Comparison of ENCODE assay signal across 8 cellular contexts in genomic region chr10:3784510-3785250, GRCh38. TPM values are rescaled to one million over a fixed set of nuclear protein-coding genes. Genes with fewer than 3 reads are reported as not detected.
DNase-seq lines count a peak whose midpoint lies in the region; ATAC-seq and TF ChIP-seq lines count a peak whose summit lies in the region.

TSS of gene KLF6 (minus strand) at chr10:3785209. CDS start at chr10:3785014, 195 bp downstream.

- H3K4me1 Mint-ChIP-seq in WTC11, result peaks cover 43% of the 10 kb centered on the region
- peaks cover 32 to 57% (median 38%) of the 10 kb centered on the region in 4 donors for H3K4me1 Mint-ChIP-seq in naive thymus-derived CD8-positive, alpha-beta T cell

- peak; percentile 45 for DNase-seq in Ammon's horn (ENCODE audit: low spot score)
- no peak for DNase-seq in WTC11 (ENCODE audit: low spot score)
- peak; percentile 20 for DNase-seq in fibroblast of mammary gland (ENCODE audit: low read depth)
- peak in 4 of 10 donors; percentile 35 to 45 (median 43) for DNase-seq in naive thymus-derived CD8-positive, alpha-beta T cell
- DNase-seq in pons (ENCODE audit: low spot score), result no peak
- no peak for DNase-seq in NCI-H2081 treated with DMSO at 0.1 percent for 48 hours (lab: John Stamatoyannopoulos, UW)

- H3K4me3 ChIP-seq in fibroblast of mammary gland (ENCODE audit: control insufficient read depth, low read depth, low read length), result peak within 1 kb of the TSS; percentile 89

- H3K27ac Mint-ChIP-seq in WTC11, result peak within 1 kb of the TSS; percentile 97
- peak within 1 kb of the TSS; percentile 94 to 99 (median 98) for H3K27ac Mint-ChIP-seq in naive thymus-derived CD8-positive, alpha-beta T cell

- POLR2A ChIA-PET in WTC11 (lab: Charles Lee), result interaction anchor here (0.5 to 2.9 kb wide), 29 partner anchors 9 to 612 kb away, joined by 3 to 30 read pairs (median 4); partner anchors contain the start of gene PITRM1
- POLR2A ChIA-PET in naive thymus-derived CD8-positive, alpha-beta T cell (lab: Charles Lee), result interaction anchor here (0.6 to 6.5 kb wide), 52 partner anchors 8 to 611 kb away, joined by 3 to 222 read pairs (median 5); no protein-coding TSS in a partner anchor

- TF ChIP-seq CTCF in WTC11 (IDR thresholded peaks at IDR 0.05) (no peak), fibroblast of mammary gland (conservative IDR thresholded peaks at IDR 0.05; ENCODE audit: control insufficient read depth, insufficient read depth, low read depth, low read length) (no peak)

- peaks cover 25% of the 10 kb centered on the region for H3K36me3 Mint-ChIP-seq in WTC11
- peaks cover 6 to 32% (median 17%) of the 10 kb centered on the region in 3 donors for H3K36me3 Mint-ChIP-seq in naive thymus-derived CD8-positive, alpha-beta T cell

- peaks cover 2% of the 10 kb centered on the region for H3K9me3 Mint-ChIP-seq in WTC11
- H3K9me3 Mint-ChIP-seq in naive thymus-derived CD8-positive, alpha-beta T cell, result peaks cover 0 to 6% (median 3%) of the 10 kb centered on the region in 9 donors

- CTCF ChIA-PET in WTC11 (lab: Charles Lee), result interaction anchor here (0.6 to 1.4 kb wide), 3 partner anchors 23 to 611 kb away, joined by 3 to 4 read pairs (median 4); partner anchors contain the start of gene PITRM1

- H3K4me3 Mint-ChIP-seq in WTC11, result peak within 1 kb of the TSS; percentile 94
- H3K4me3 Mint-ChIP-seq in naive thymus-derived CD8-positive, alpha-beta T cell, result peak within 1 kb of the TSS; percentile 94 to 100 (median 96)

- no peaks in the 10 kb centered on the region; the same call in 1 of the 2 replicates for H3K27me3 Mint-ChIP-seq in WTC11 (ENCODE audit: low read depth)
- no peaks in the 10 kb centered on the region for H3K27me3 Mint-ChIP-seq in naive thymus-derived CD8-positive, alpha-beta T cell

- ATAC-seq in GM18870 (IDR thresholded peaks at IDR 0.05; ENCODE audit: unreplicated experiment) (peak; percentile 0), HG03442 (IDR thresholded peaks at IDR 0.05; ENCODE audit: unreplicated experiment) (peak; percentile 0), WTC11 (no peak)
- peak; percentile 0 to 9 for ATAC-seq in naive thymus-derived CD8-positive, alpha-beta T cell

TF ChIP-seq in WTC11, 78 proteins besides CTCF, POLR2A, EP300 and RAD21 (continues in another document):
- TF ChIP-seq STAT6 (CRISPR knock-in tag; conservative IDR thresholded peaks at IDR 0.05; ENCODE audit: low read depth) (no peak), JUN (CRISPR knock-in tag; IDR thresholded peaks at IDR 0.05) (peak; percentile 57; the same call in 1 of the 2 replicates), GABPB1 (CRISPR knock-in tag; IDR thresholded peaks at IDR 0.05) (0 out of 2 replicates have a peak, but pooled peaks have one; percentile 16), ERG (CRISPR knock-in tag; IDR thresholded peaks at IDR 0.05) (no peak), IRF2 (CRISPR knock-in tag; IDR thresholded peaks at IDR 0.05; ENCODE audit: borderline replicate concordance, low read depth) (no peak), MAX (CRISPR knock-in tag; IDR thresholded peaks at IDR 0.05) (peak; percentile 69), ZNF512 (CRISPR knock-in tag; IDR thresholded peaks at IDR 0.05; ENCODE audit: borderline replicate concordance) (no peak), HMGXB4 (CRISPR knock-in tag; IDR thresholded peaks at IDR 0.05) (peak; percentile 74), ZNF219 (CRISPR knock-in tag; IDR thresholded peaks at IDR 0.05; ENCODE audit: borderline replicate concordance) (peak; percentile 34; the same call in 1 of the 2 replicates), RELA (CRISPR knock-in tag; IDR thresholded peaks at IDR 0.05; ENCODE audit: borderline replicate concordance) (no peak), TEAD1 (CRISPR knock-in tag; IDR thresholded peaks at IDR 0.05) (peak; percentile 69), E2F1 (CRISPR knock-in tag; IDR thresholded peaks at IDR 0.05) (peak; percentile 71; the same call in 1 of the 2 replicates), ZNF263 (CRISPR knock-in tag; IDR thresholded peaks at IDR 0.05; ENCODE audit: low read depth) (no peak), USF1 (CRISPR knock-in tag; IDR thresholded peaks at IDR 0.05) (no peak), HMGA2 (CRISPR knock-in tag; IDR thresholded peaks at IDR 0.05) (no peak)

RNA-seq across cellular contexts. Expression of gene KLF6, which starts in this region (rescaled TPM):
- total RNA-seq in WTC11 (2021), result 25.4 to 27.9 TPM (median 27.3 TPM) in 3 replicates
- total RNA-seq in naive thymus-derived CD8-positive, alpha-beta T cell, result 100 to 1,000 TPM; 147 to 155 TPM
- polyA plus RNA-seq in naive thymus-derived CD8-positive, alpha-beta T cell, result 100 to 1,000 TPM; 106 to 294 (median 115) TPM

Comparison
In these comparisons a context has a peak if more than half of its experiments do, and no peak if none do; other contexts are left out.
1. DNase-seq: peak in Ammon's horn (single experiment) and fibroblast of mammary gland (single experiment); none in WTC11 (single experiment), pons (single experiment) and NCI-H2081 treated with DMSO at 0.1 percent for 48 hours (single experiment).